21 cellular contexts compared by ENCODE assay signal in the genomic region with DNA sequence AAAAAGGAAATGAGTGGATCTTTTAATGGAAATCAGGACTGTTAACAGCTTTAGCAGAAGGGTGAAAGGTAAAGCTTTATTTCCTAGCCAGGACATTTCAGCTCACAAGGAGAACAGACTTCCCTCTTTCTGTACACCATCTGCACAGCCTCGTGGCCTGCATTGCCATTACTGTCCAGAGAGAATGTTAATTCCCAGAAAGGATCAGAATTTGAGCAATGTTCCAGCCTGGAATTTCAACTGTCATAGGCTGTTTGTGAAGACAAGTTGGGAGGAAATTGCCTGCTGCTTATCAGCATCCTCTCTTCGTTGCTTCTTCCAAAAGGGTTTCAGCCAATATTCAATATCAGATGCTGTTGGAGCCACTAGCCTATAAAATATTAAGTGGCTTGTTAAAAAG. TPM values are rescaled to one million over a fixed set of nuclear protein-coding genes. Genes with fewer than 3 reads are reported as not detected.
"Had no signal": no experiment of that assay in that cellular context is flagged by ENCODE, and none has a peak within 500 bp of the region (broad histone marks: within the 10 kb centered on the region; RNA-seq: fewer than 3 reads in every experiment).

No MANE protein-coding gene starts in this region.

- H3K27ac ChIP-seq: SJSA1, SK-N-MC had no signal

- DNase-seq: IMR-90, Karpas-422, KG1, MG63, NCI-H1092, NCI-H1105 treated with DMSO at 0.1 percent for 48 hours, NCI-H1417 treated with DMSO at 0.1 percent for 48 hours, NCI-H146, NCI-H1694 treated with DMSO at 0.1 percent for 48 hours, NCI-H1930, NCI-H2081, NCI-H2107, NCI-H2227 treated with DMSO at 0.1 percent for 48 hours, NCI-H526, Right ventricle myocardium superior, RPMI8226, SIG-M5 had no signal

RNA-seq across cellular contexts. Expression of gene NXPH1, which starts 22.0 kb away (rescaled TPM):
- total RNA-seq: HepG2, HT-29, IMR-90, Right ventricle myocardium superior, SJSA1 had no signal
